10 cellular contexts compared by ENCODE assay signal in the genomic region with DNA sequence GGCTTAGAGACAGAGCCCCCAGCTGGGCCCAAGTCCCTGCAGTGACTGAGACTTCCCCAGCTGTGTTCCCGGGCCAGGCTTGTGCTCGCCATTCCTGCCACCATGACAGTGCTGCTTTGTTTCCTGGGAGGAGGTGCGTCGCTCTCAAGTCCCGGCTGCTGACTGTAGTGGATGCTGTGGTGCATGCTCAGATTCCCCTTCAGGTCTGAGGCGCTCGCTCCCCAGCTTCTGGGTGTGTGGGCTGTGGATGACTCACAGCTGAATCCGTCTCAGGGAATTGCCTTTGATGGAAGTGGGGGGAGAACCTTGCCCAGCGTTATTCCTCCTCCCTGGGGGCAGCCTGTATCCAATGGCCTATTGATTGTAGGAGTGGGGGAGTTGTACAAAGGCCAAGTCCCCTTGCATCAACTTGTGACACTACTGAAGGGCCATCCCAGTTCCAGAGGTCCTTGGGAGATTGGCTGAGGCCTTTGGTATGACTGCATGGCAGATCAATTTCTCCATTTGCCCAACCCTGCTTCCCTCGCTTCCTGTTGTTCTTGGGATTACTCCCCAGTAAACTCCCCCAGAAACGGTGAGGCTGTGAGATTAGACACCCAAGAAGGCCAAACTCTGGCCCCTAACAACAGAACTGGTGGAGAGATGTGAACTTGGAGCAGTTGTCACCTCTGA. TPM values are rescaled to one million over a fixed set of nuclear protein-coding genes. Genes with fewer than 3 reads are reported as not detected.
DNase-seq lines count a peak whose midpoint lies in the region; ATAC-seq and TF ChIP-seq lines count a peak whose summit lies in the region.
"Had no signal": no experiment of that assay in that cellular context is flagged by ENCODE, and none has a peak within 500 bp of the region (broad histone marks: within the 10 kb centered on the region; RNA-seq: fewer than 3 reads in every experiment).

No MANE protein-coding gene starts in this region.

- H3K36me3 Mint-ChIP-seq in activated T-cell treated with anti-CD3 and anti-CD28 coated beads, Interleukin-2, amount 50 U/mL, for 24 hours (ENCODE audit: low read depth), result no peaks in the 10 kb centered on the region

- H3K36me3 ChIP-seq in kidney epithelial cell (ENCODE audit: control insufficient read depth, insufficient read depth, low read length), result no peaks in the 10 kb centered on the region

- peaks cover 17% of the 10 kb centered on the region for H3K27me3 ChIP-seq in kidney epithelial cell (ENCODE audit: control insufficient read depth, insufficient read depth, low read length)

- TF ChIP-seq CTCF in cardiac fibroblast (IDR thresholded peaks at IDR 0.05; ENCODE audit: low read depth, low read length), result no peak
- no peak for TF ChIP-seq CTCF in kidney epithelial cell (IDR thresholded peaks at IDR 0.05; ENCODE audit: insufficient read depth, low read length, poor library complexity, severe bottlenecking)

- no peaks in the 10 kb centered on the region for H3K9me3 Mint-ChIP-seq in activated T-cell treated with anti-CD3 and anti-CD28 coated beads, Interleukin-2, amount 50 U/mL, for 24 hours

- no peak overlapping the region for H3K4me3 ChIP-seq in cardiac fibroblast (replicated peaks in 1 of 2; ENCODE audit: low read depth in 2 of 2, low read length in 2 of 2)
- H3K4me3 ChIP-seq in kidney epithelial cell (ENCODE audit: low read depth, low read length), result no peak overlapping the region

- H3K27me3 Mint-ChIP-seq in activated T-cell treated with anti-CD3 and anti-CD28 coated beads, Interleukin-2, amount 50 U/mL, for 24 hours, result peaks cover 33% of the 10 kb centered on the region

- H3K4me3 Mint-ChIP-seq in activated T-cell treated with anti-CD3 and anti-CD28 coated beads, Interleukin-2, amount 50 U/mL, for 24 hours, result no peak overlapping the region

- ATAC-seq in GM18519 (IDR thresholded peaks at IDR 0.05; ENCODE audit: low FRiP score, unreplicated experiment) (no peak), HG02870 (IDR thresholded peaks at IDR 0.05; ENCODE audit: unreplicated experiment) (no peak), GM18867 (IDR thresholded peaks at IDR 0.05; ENCODE audit: unreplicated experiment) (no peak)

- H3K4me1 Mint-ChIP-seq in activated T-cell treated with anti-CD3 and anti-CD28 coated beads, Interleukin-2, amount 50 U/mL, for 24 hours (ENCODE audit: low read depth), result peaks cover 9% of the 10 kb centered on the region

- peak; percentile 68 for DNase-seq in AG20443 (ENCODE audit: low spot score)
- peak; percentile 84 for DNase-seq in M059J (ENCODE audit: low read depth)
- peak; percentile 46 to 68 for DNase-seq in cardiac fibroblast (ENCODE audit: low read depth in 2 of 2)
- peak; percentile 55 for DNase-seq in kidney epithelial cell (ENCODE audit: low read depth)
- DNase-seq in activated T-cell treated with anti-CD3 and anti-CD28 coated beads, Interleukin-2, amount 50 U/mL, for 24 hours, result no peak
- DNase-seq: stimulated activated CD4-positive, alpha-beta T cell treated with anti-CD3 and anti-CD28 coated beads, Interleukin-4, amount 100 ng/mL, for 24 hours had no signal

- no peak overlapping the region for H3K27ac Mint-ChIP-seq in activated T-cell treated with anti-CD3 and anti-CD28 coated beads, Interleukin-2, amount 50 U/mL, for 24 hours

RNA-seq across cellular contexts. Expression of a gene that starts 17.8 kb away (rescaled TPM):
- not detected in 2 replicates for total RNA-seq in M059J (2014; rRNA removed; shearing (Covaris generic))
- 0.08 TPM in 1 of 2 replicates, not detected in the other for total RNA-seq in kidney epithelial cell
- total RNA-seq: subcutaneous adipose tissue had no signal

RNA-seq across cellular contexts. Expression of a gene that starts 51.8 kb away (rescaled TPM):
- total RNA-seq in M059J (2014; rRNA removed; shearing (Covaris generic)), result 69.6 and 103 TPM in 2 replicates
- total RNA-seq in kidney epithelial cell, result 42.8 and 62.3 TPM in 2 replicates

RNA-seq across cellular contexts. Expression of a gene that starts 59.1 kb away (rescaled TPM):
- total RNA-seq in M059J (2014; rRNA removed; shearing (Covaris generic)), result 18.2 and 24.6 TPM in 2 replicates
- total RNA-seq in kidney epithelial cell, result 40.8 and 48.0 TPM in 2 replicates
